8 cellular contexts compared by ENCODE assay signal in genomic region chr3:105836533-105836932, GRCh38. TPM values are rescaled to one million over a fixed set of nuclear protein-coding genes. Genes with fewer than 3 reads are reported as not detected.
A peak's percentile ranks its signal among the peaks of the same experiment; 100 is the strongest.
DNase-seq lines count a peak whose midpoint lies in the region; ATAC-seq and TF ChIP-seq lines count a peak whose summit lies in the region.

No MANE protein-coding gene starts in this region.

- TF ChIP-seq CTCF in AG09309 (IDR thresholded peaks at IDR 0.05; ENCODE audit: control insufficient read depth, insufficient read depth, low read depth, low read length, missing control alignments) (no peak), coronary artery (IDR thresholded peaks at IDR 0.05) (no peak), progenitor cell of endocrine pancreas (IDR thresholded peaks at IDR 0.05; ENCODE audit: unreplicated experiment) (no peak)

- peaks cover 67% of the 10 kb centered on the region for H3K4me1 Mint-ChIP-seq in stimulated activated memory B cell treated with anti-CD40 and anti-IgM and Interleukin-4, amounts not matched to agents 10 μg/mL and 1 μg/mL and 100 μg/mL, for 72 hours
- peaks cover 35% of the 10 kb centered on the region for H3K4me1 Mint-ChIP-seq in progenitor cell of endocrine pancreas (ENCODE audit: low read depth)

- no peaks in the 10 kb centered on the region for H3K9me3 Mint-ChIP-seq in stimulated activated memory B cell treated with anti-CD40 and anti-IgM and Interleukin-4, amounts not matched to agents 10 μg/mL and 1 μg/mL and 100 μg/mL, for 72 hours
- H3K9me3 Mint-ChIP-seq in progenitor cell of endocrine pancreas (ENCODE audit: low read depth), result peaks cover 4% of the 10 kb centered on the region

- ATAC-seq in GM19324 (IDR thresholded peaks at IDR 0.05; ENCODE audit: low FRiP score, unreplicated experiment) (peak; percentile 48), HG03520 (IDR thresholded peaks at IDR 0.05; ENCODE audit: unreplicated experiment) (peak; percentile 50)
- ATAC-seq in stimulated activated memory B cell treated with anti-CD40 and anti-IgM and Interleukin-4, amounts not matched to agents 10 μg/mL and 1 μg/mL and 100 μg/mL, for 72 hours, result peak; percentile 67

- DNase-seq in AG09309 (ENCODE audit: low read depth) (peak; percentile 71), coronary artery (ENCODE audit: low spot score) (no peak), SK-N-DZ (ENCODE audit: low spot score) (no peak), HuH-7.5 (ENCODE audit: low spot score) (no peak), progenitor cell of endocrine pancreas (ENCODE audit: low spot score, unreplicated experiment) (no peak)

- H3K4me3 ChIP-seq in AG09309 (ENCODE audit: control insufficient read depth, low read depth, low read length) (no peak overlapping the region), coronary artery (peak overlapping the region; percentile 15)

- peak overlapping the region; percentile 66 for H3K27ac Mint-ChIP-seq in stimulated activated memory B cell treated with anti-CD40 and anti-IgM and Interleukin-4, amounts not matched to agents 10 μg/mL and 1 μg/mL and 100 μg/mL, for 72 hours
- H3K27ac Mint-ChIP-seq in progenitor cell of endocrine pancreas, result no peak overlapping the region

- H3K4me3 Mint-ChIP-seq in stimulated activated memory B cell treated with anti-CD40 and anti-IgM and Interleukin-4, amounts not matched to agents 10 μg/mL and 1 μg/mL and 100 μg/mL, for 72 hours, result peak overlapping the region; percentile 73
- H3K4me3 Mint-ChIP-seq in progenitor cell of endocrine pancreas (ENCODE audit: low read depth), result no peak overlapping the region

- peaks cover 20% of the 10 kb centered on the region for H3K36me3 Mint-ChIP-seq in stimulated activated memory B cell treated with anti-CD40 and anti-IgM and Interleukin-4, amounts not matched to agents 10 μg/mL and 1 μg/mL and 100 μg/mL, for 72 hours
- peaks cover 25% of the 10 kb centered on the region for H3K36me3 Mint-ChIP-seq in progenitor cell of endocrine pancreas (ENCODE audit: insufficient read depth)

- peak overlapping the region in 1 of 2 donors; percentile 49 for H3K27ac ChIP-seq in coronary artery

- no peaks in the 10 kb centered on the region for H3K27me3 Mint-ChIP-seq in stimulated activated memory B cell treated with anti-CD40 and anti-IgM and Interleukin-4, amounts not matched to agents 10 μg/mL and 1 μg/mL and 100 μg/mL, for 72 hours
- no peaks in the 10 kb centered on the region for H3K27me3 Mint-ChIP-seq in progenitor cell of endocrine pancreas

RNA-seq across cellular contexts. Expression of gene CBLB, which starts 32.3 kb away (rescaled TPM):
- polyA plus RNA-seq in SK-N-DZ (2014; cell fraction: cytosol; rRNA removed), result 6.8 and 16.0 TPM in 2 replicates
- 12.1 and 17.4 TPM in 2 replicates for polyA plus RNA-seq in SK-N-DZ (2014; cell fraction: nucleus; rRNA removed)
- total RNA-seq in progenitor cell of endocrine pancreas, result 64.1 and 69.8 TPM in 2 replicates
